In genomic region chr2:24329700-24330099, GRCh38 we compare ENCODE assay signal across 1 cellular context.
TF ChIP-seq lines count a peak whose summit lies in the region.

No MANE protein-coding gene starts in this region.

TF ChIP-seq in SK-N-SH treated with all-trans-retinoic acid at 6 μM for 48 hours, 23 proteins besides CTCF, POLR2A, EP300 and RAD21 (continued from another document):
- TF ChIP-seq, protein P1, sequence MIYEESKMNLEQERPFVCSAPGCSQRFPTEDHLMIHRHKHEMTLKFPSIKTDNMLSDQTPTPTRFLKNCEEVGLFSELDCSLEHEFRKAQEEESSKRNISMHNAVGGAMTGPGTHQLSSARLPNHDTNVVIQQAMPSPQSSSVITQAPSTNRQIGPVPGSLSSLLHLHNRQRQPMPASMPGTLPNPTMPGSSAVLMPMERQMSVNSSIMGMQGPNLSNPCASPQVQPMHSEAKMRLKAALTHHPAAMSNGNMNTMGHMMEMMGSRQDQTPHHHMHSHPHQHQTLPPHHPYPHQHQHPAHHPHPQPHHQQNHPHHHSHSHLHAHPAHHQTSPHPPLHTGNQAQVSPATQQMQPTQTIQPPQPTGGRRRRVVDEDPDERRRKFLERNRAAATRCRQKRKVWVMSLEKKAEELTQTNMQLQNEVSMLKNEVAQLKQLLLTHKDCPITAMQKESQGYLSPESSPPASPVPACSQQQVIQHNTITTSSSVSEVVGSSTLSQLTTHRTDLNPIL (CRISPR knock-in tag; IDR thresholded peaks at IDR 0.05; ENCODE audit: low read depth): no peak
- TF ChIP-seq ZNF8 (CRISPR knock-in tag; IDR thresholded peaks at IDR 0.05) (no peak), BACH2 (CRISPR knock-in tag; IDR thresholded peaks at IDR 0.05; ENCODE audit: borderline replicate concordance) (no peak), PPARA (CRISPR knock-in tag; IDR thresholded peaks at IDR 0.05; ENCODE audit: borderline replicate concordance) (no peak), ZNF70 (CRISPR knock-in tag; IDR thresholded peaks at IDR 0.05) (no peak), OSR1 (CRISPR knock-in tag; IDR thresholded peaks at IDR 0.05) (no peak), ISL1 (CRISPR knock-in tag; IDR thresholded peaks at IDR 0.05) (no peak), TCF4 (CRISPR knock-in tag; IDR thresholded peaks at IDR 0.05; ENCODE audit: borderline replicate concordance) (no peak), ZFP30 (CRISPR knock-in tag; IDR thresholded peaks at IDR 0.05) (no peak)
